ENCODE assay signal across 9 cellular contexts in genomic region chr1:225897595-225898514, GRCh38. TPM values are rescaled to one million over a fixed set of nuclear protein-coding genes. Genes with fewer than 3 reads are reported as not detected.
DNase-seq lines count a peak whose midpoint lies in the region; ATAC-seq and TF ChIP-seq lines count a peak whose summit lies in the region.
"Had no signal": no experiment of that assay in that cellular context is flagged by ENCODE, and none has a peak within 500 bp of the region (broad histone marks: within the 10 kb centered on the region; RNA-seq: fewer than 3 reads in every experiment).

No MANE protein-coding gene starts in this region.

- peak overlapping the region; percentile 77 for H3K27ac Mint-ChIP-seq in Calu3 (ENCODE audit: unreplicated experiment)
- peak overlapping the region; percentile 99 for H3K27ac Mint-ChIP-seq in memory B cell
- no peak overlapping the region for H3K27ac Mint-ChIP-seq in osteocyte (ENCODE audit: unreplicated experiment)

- H3K4me1 Mint-ChIP-seq in Calu3 (ENCODE audit: low read depth, unreplicated experiment) (peaks cover 35% of the 10 kb centered on the region), memory B cell (peaks cover 27% of the 10 kb centered on the region), osteocyte (ENCODE audit: unreplicated experiment) (no peaks in the 10 kb centered on the region)
- H3K4me1 Mint-ChIP-seq in activated T-cell treated with anti-CD3 and anti-CD28 coated beads, Interleukin-2, amount 50 U/mL, for 4 hours (ENCODE audit: low read depth), result peaks cover 50% of the 10 kb centered on the region

- H3K4me3 Mint-ChIP-seq in Calu3 (ENCODE audit: low read depth, unreplicated experiment) (no peak overlapping the region), memory B cell (peak overlapping the region; percentile 71), osteocyte (ENCODE audit: unreplicated experiment) (no peak overlapping the region)
- peak overlapping the region; percentile 19 for H3K4me3 Mint-ChIP-seq in activated T-cell treated with anti-CD3 and anti-CD28 coated beads, Interleukin-2, amount 50 U/mL, for 4 hours

- H3K36me3 Mint-ChIP-seq in Calu3 (ENCODE audit: insufficient read depth, unreplicated experiment), result no peaks in the 10 kb centered on the region
- H3K36me3 Mint-ChIP-seq in activated T-cell treated with anti-CD3 and anti-CD28 coated beads, Interleukin-2, amount 50 U/mL, for 4 hours (ENCODE audit: insufficient read depth), result no peaks in the 10 kb centered on the region
- H3K36me3 Mint-ChIP-seq in memory B cell, result no peaks in the 10 kb centered on the region
- no peaks in the 10 kb centered on the region for H3K36me3 Mint-ChIP-seq in osteocyte (ENCODE audit: unreplicated experiment)

- H3K9me3 Mint-ChIP-seq in Calu3 (ENCODE audit: low read depth, unreplicated experiment), result no peaks in the 10 kb centered on the region
- H3K9me3 Mint-ChIP-seq in activated T-cell treated with anti-CD3 and anti-CD28 coated beads, Interleukin-2, amount 50 U/mL, for 4 hours, result no peaks in the 10 kb centered on the region
- H3K9me3 Mint-ChIP-seq in memory B cell, result no peaks in the 10 kb centered on the region
- H3K9me3 Mint-ChIP-seq in osteocyte (ENCODE audit: unreplicated experiment), result no peaks in the 10 kb centered on the region

- no peak for TF ChIP-seq CTCF in Calu3 (IDR thresholded peaks at IDR 0.05; ENCODE audit: unreplicated experiment)
- no peak for TF ChIP-seq CTCF in osteocyte (IDR thresholded peaks at IDR 0.05)

- DNase-seq in Calu3 (no peak), NCI-H146 (lab: John Stamatoyannopoulos, UW) (peak; percentile 87), memory B cell (ENCODE audit: low spot score in 2 of 2) (no peak), osteocyte (ENCODE audit: extremely low spot score, unreplicated experiment) (no peak), DMS 273 (lab: John Stamatoyannopoulos, UW; ENCODE audit: unreplicated experiment) (no peak)
- no peak for DNase-seq in activated T-cell treated with anti-CD3 and anti-CD28 coated beads, Interleukin-2, amount 50 U/mL, for 4 hours

- ATAC-seq in activated T-cell treated with anti-CD3 and anti-CD28 coated beads, Interleukin-2, amount 50 U/mL, for 4 hours, result no peak
- ATAC-seq in memory B cell (ENCODE audit: low read depth) (peak; percentile 41), HG03139 (IDR thresholded peaks at IDR 0.05; ENCODE audit: unreplicated experiment) (no peak), GM19452 (IDR thresholded peaks at IDR 0.05; ENCODE audit: unreplicated experiment) (no peak)

- CTCF ChIA-PET in Calu3 (lab: Charles Lee), result interaction anchor here (0.6 to 1.7 kb wide), 10 partner anchors 9 to 417 kb away, joined by 3 to 15 read pairs (median 6); partner anchors contain the start of genes PYCR2, SRP9 and TMEM63A

- H3K27me3 Mint-ChIP-seq in Calu3 (ENCODE audit: unreplicated experiment) (no peaks in the 10 kb centered on the region), memory B cell (no peaks in the 10 kb centered on the region), osteocyte (ENCODE audit: unreplicated experiment) (no peaks in the 10 kb centered on the region)
- no peaks in the 10 kb centered on the region for H3K27me3 Mint-ChIP-seq in activated T-cell treated with anti-CD3 and anti-CD28 coated beads, Interleukin-2, amount 50 U/mL, for 4 hours (ENCODE audit: low read depth)

- no TSS peak for BruUV-seq in Calu3 (replicated peaks; lab: Mats Ljungman, UMichigan)

- intact Hi-C loops in Calu3 (cut with micrococcal nuclease; ENCODE audit: unreplicated experiment), result no loop called here

RNA-seq across cellular contexts. Expression of gene LEFTY1, which starts 8.9 kb away (rescaled TPM):
- total RNA-seq in Calu3 (2022), result 0.59 TPM in 1 of 2 replicates, not detected in the other
- under 1 TPM in 1 of 3 donors, not detected in 2; 0.22 TPM for total RNA-seq in activated T-cell treated with anti-CD3 and anti-CD28 coated beads, Interleukin-2, amount 50 U/mL, for 4 hours
- total RNA-seq in osteocyte, result 0.24 and 0.40 TPM in 2 replicates
- total RNA-seq: epithelial cell of proximal tubule had no signal

RNA-seq across cellular contexts. Expression of gene TMEM63A, which starts 15.7 kb away (rescaled TPM):
- total RNA-seq in Calu3 (2022) (253 and 303 TPM in 2 replicates), osteocyte (50.8 and 54.8 TPM in 2 replicates)
- total RNA-seq in activated T-cell treated with anti-CD3 and anti-CD28 coated beads, Interleukin-2, amount 50 U/mL, for 4 hours, result 10 to 100 TPM in 1 of 3 donors, 1 to 10 TPM in 2; 7.1 to 13.5 (median 9.1) TPM

RNA-seq across cellular contexts. Expression of gene PYCR2, which starts 26.2 kb away (rescaled TPM):
- total RNA-seq in Calu3 (2022) (81.6 and 91.9 TPM in 2 replicates), osteocyte (59.3 and 60.3 TPM in 2 replicates)
- total RNA-seq in activated T-cell treated with anti-CD3 and anti-CD28 coated beads, Interleukin-2, amount 50 U/mL, for 4 hours, result 100 to 1,000 TPM; 156 to 161 (median 158) TPM

RNA-seq across cellular contexts. Expression of gene LEFTY2, which starts 43.2 kb away (rescaled TPM):
- total RNA-seq in Calu3 (2022) (not detected in 2 replicates), osteocyte (0.43 TPM in 1 of 2 replicates, not detected in the other)
- total RNA-seq in activated T-cell treated with anti-CD3 and anti-CD28 coated beads, Interleukin-2, amount 50 U/mL, for 4 hours, result not detected
- total RNA-seq: epithelial cell of proximal tubule had no signal

Comparison
In these comparisons a context has a peak if more than half of its experiments do, and no peak if none do; other contexts are left out.
1. H3K4me3 Mint-ChIP-seq: peak in activated T-cell treated with anti-CD3 and anti-CD28 coated beads, Interleukin-2, amount 50 U/mL, for 4 hours (single experiment) and memory B cell (single experiment); none in Calu3 (single experiment) and osteocyte (single experiment).